Comparison of ENCODE assay signal across 8 cellular contexts in genomic region chr14:30223385-30223785, GRCh38.
DNase-seq lines count a peak whose midpoint lies in the region; ATAC-seq lines count a peak whose summit lies in the region.

No MANE protein-coding gene starts in this region.

- peak; percentile 92 for DNase-seq in Daoy (ENCODE audit: low read depth)
- DNase-seq in NCI-H748 treated with DMSO at 0.1 percent for 48 hours (lab: John Stamatoyannopoulos, UW), result peak; percentile 18
- peak; percentile 78 for DNase-seq in fibroblast of gingiva (ENCODE audit: low read depth)
- peak; percentile 9 for DNase-seq in pons (ENCODE audit: low spot score)
- no peak for DNase-seq in activated CD8-positive, alpha-beta memory T cell treated with anti-CD3 and anti-CD28 coated beads, Interleukin-2, amount 50 U/mL, for 4 hours
- DNase-seq in SKM-1 (lab: John Stamatoyannopoulos, UW; ENCODE audit: unreplicated experiment), result no peak

- ATAC-seq in GM21526 (IDR thresholded peaks at IDR 0.05; ENCODE audit: low FRiP score, unreplicated experiment), result no peak
- no peak for ATAC-seq in HG02571 (IDR thresholded peaks at IDR 0.05; ENCODE audit: unreplicated experiment)

Comparison
In these comparisons a context has a peak if more than half of its experiments do, and no peak if none do; other contexts are left out.
1. DNase-seq: peak in Daoy (single experiment), NCI-H748 treated with DMSO at 0.1 percent for 48 hours (single experiment), fibroblast of gingiva (single experiment) and pons (single experiment); none in activated CD8-positive, alpha-beta memory T cell treated with anti-CD3 and anti-CD28 coated beads, Interleukin-2, amount 50 U/mL, for 4 hours (single experiment) and SKM-1 (single experiment).